11 cellular contexts compared by ENCODE assay signal in the genomic region with DNA sequence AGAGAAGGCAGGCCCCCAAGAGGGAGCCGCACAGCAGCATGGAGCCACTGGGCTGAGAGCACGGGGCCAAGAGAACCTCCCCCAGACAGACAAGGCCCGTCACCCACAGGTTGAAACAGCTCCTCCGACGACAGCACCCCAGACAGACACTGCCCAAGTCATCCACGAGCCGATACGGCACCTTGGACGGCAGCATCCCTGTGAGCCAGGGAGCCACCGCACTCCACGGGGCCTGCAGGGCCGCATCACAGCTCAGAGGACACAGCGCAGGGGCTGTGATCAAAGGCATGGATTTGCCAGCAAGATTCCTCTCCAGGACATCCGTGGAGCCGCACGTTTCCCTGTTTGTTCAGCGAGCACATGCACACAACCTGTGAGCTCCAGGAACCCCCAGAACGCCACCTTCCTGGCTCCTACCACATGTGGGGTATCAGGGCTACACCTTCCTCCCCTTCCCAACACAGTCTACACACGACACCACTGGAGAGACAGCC. TPM values are rescaled to one million over a fixed set of nuclear protein-coding genes. Genes with fewer than 3 reads are reported as not detected.
DNase-seq lines count a peak whose midpoint lies in the region; ATAC-seq, FAIRE-seq and TF ChIP-seq lines count a peak whose summit lies in the region.
"Had no signal": no experiment of that assay in that cellular context is flagged by ENCODE, and none has a peak within 500 bp of the region (broad histone marks: within the 10 kb centered on the region; RNA-seq: fewer than 3 reads in every experiment).

No MANE protein-coding gene starts in this region.

- H3K9me3 ChIP-seq in esophagus muscularis mucosa (no peaks in the 10 kb centered on the region), trophoblast cell (ENCODE audit: insufficient read depth, low read depth, low read length) (peaks cover 6% of the 10 kb centered on the region)

- peak; percentile 13 for DNase-seq in D721Med (ENCODE audit: insufficient read length, low spot score)
- DNase-seq in esophagus muscularis mucosa (ENCODE audit: extremely low spot score) = no peak
- no peak for DNase-seq in trophoblast cell
- DNase-seq in HCEC 1CT = no peak
- DNase-seq in RKO (ENCODE audit: low spot score) = no peak
- DNase-seq: activated CD4-positive, alpha-beta T cell treated with anti-CD3 and anti-CD28 coated beads for 48 hours; caudate nucleus; NCI-H187 treated with DMSO at 0.1 percent for 48 hours had no signal

- ATAC-seq in activated CD4-positive, CD25-positive, alpha-beta regulatory T cell treated with anti-CD3 and anti-CD28 coated beads, Interleukin-2, amount 50 U/mL, for 24 hours = no peak
- no peak for ATAC-seq in HG02938 (IDR thresholded peaks at IDR 0.05; ENCODE audit: unreplicated experiment)

- H3K9ac ChIP-seq in trophoblast cell (ENCODE audit: low read length) = no peak overlapping the region

- WGBS in esophagus muscularis mucosa = 80% methylated on average over 1 of the region's 19 CpGs
- no CpG with 5 or more reads among the region's 19 CpGs for WGBS in trophoblast cell (ENCODE audit: extremely low coverage, insufficient coverage, insufficient read length)

- H3K23ac ChIP-seq in trophoblast cell (ENCODE audit: low read length) = no peak overlapping the region

- no peak overlapping the region for H4K8ac ChIP-seq in trophoblast cell (ENCODE audit: low read depth, low read length)

- no peak overlapping the region for H4K91ac ChIP-seq in trophoblast cell (ENCODE audit: low read depth, low read length)

- no peak overlapping the region for H3K14ac ChIP-seq in trophoblast cell (ENCODE audit: low read length)

- H3K4me2 ChIP-seq in trophoblast cell (ENCODE audit: low read length) = no peak overlapping the region

- TF ChIP-seq EP300 in esophagus muscularis mucosa (IDR thresholded peaks at IDR 0.05) = no peak

- no peak for TF ChIP-seq CTCF in D721Med (IDR thresholded peaks at IDR 0.05; ENCODE audit: insufficient read depth, missing control alignments)
- no peak for TF ChIP-seq CTCF in VCaP (conservative IDR thresholded peaks at IDR 0.05)
- TF ChIP-seq CTCF in esophagus muscularis mucosa (IDR thresholded peaks at IDR 0.05) = no peak

- H3K4me1 ChIP-seq in esophagus muscularis mucosa = peaks cover 65 to 75% (median 68%) of the 10 kb centered on the region in 4 donors
- peaks cover 23 to 25% of the 10 kb centered on the region in 2 experiments for H3K4me1 ChIP-seq in trophoblast cell (ENCODE audit: control insufficient read depth in 1 of 2, insufficient read depth in 2 of 2, low read length in 2 of 2)

- no peak overlapping the region for H2AK5ac ChIP-seq in trophoblast cell (ENCODE audit: low read length)

- H3K79me2 ChIP-seq in trophoblast cell (ENCODE audit: control insufficient read depth, insufficient read depth, low read length, poor library complexity) = peaks cover 68% of the 10 kb centered on the region

- intact Hi-C loops in esophagus muscularis mucosa (cut with DNase I) = loop anchor here (5.0 kb wide), 1 partner anchor 38 kb away; no protein-coding TSS in a partner anchor

- H3K27ac ChIP-seq in VCaP (peak overlapping the region; percentile 97), esophagus muscularis mucosa (replicated peaks in 1 of 4) (peak overlapping the region in 3 of 4 donors; percentile 27 to 99 (median 91)), trophoblast cell (ENCODE audit: low read depth, low read length) (no peak overlapping the region)

- H3K4me3 ChIP-seq in esophagus muscularis mucosa = no peak overlapping the region
- H3K4me3 ChIP-seq in trophoblast cell (ENCODE audit: low read depth, low read length) = no peak overlapping the region

- H3K4ac ChIP-seq in trophoblast cell (ENCODE audit: low read depth, low read length) = peak overlapping the region; percentile 98

- no peak overlapping the region for H2BK12ac ChIP-seq in trophoblast cell (ENCODE audit: low read length)

- H3K27me3 ChIP-seq in esophagus muscularis mucosa (no peaks in the 10 kb centered on the region), trophoblast cell (ENCODE audit: insufficient read depth, low read length) (no peaks in the 10 kb centered on the region)

- H2BK120ac ChIP-seq in trophoblast cell (ENCODE audit: insufficient read depth, low read length, poor library complexity) = no peak overlapping the region

- peaks cover 25% of the 10 kb centered on the region for H3K79me1 ChIP-seq in trophoblast cell (ENCODE audit: low read length)

- no peak overlapping the region for H2BK5ac ChIP-seq in trophoblast cell (ENCODE audit: low read depth, low read length, poor library complexity)

- FAIRE-seq in D721Med (lab: Jason Lieb, UNC) = no peak

- H2AFZ ChIP-seq in trophoblast cell (ENCODE audit: insufficient read depth, low read length, poor library complexity) = no peak overlapping the region

- no peak for TF ChIP-seq POLR2A in esophagus muscularis mucosa (IDR thresholded peaks at IDR 0.05; ENCODE audit: low read depth)

- H4K12ac ChIP-seq in trophoblast cell (ENCODE audit: low read depth, low read length) = no peak overlapping the region

- no peak overlapping the region for H3K18ac ChIP-seq in trophoblast cell (ENCODE audit: low read length)

- H3K36me3 ChIP-seq in esophagus muscularis mucosa = peaks cover 6 to 17% (median 13%) of the 10 kb centered on the region in 4 donors
- peaks cover 17 to 27% of the 10 kb centered on the region in 2 experiments for H3K36me3 ChIP-seq in trophoblast cell (ENCODE audit: control insufficient read depth in 1 of 2, insufficient read depth in 2 of 2, low read length in 2 of 2)

RNA-seq across cellular contexts. Expression of a gene that starts 3.9 kb away (rescaled TPM):
- total RNA-seq in esophagus muscularis mucosa = 100 to 1,000 TPM; 110 to 245 (median 172) TPM
- 76.4 and 79.7 TPM in 2 replicates for polyA plus RNA-seq in trophoblast cell (2013)

RNA-seq across cellular contexts. Expression of a gene that starts 44.7 kb away (rescaled TPM):
- 10 to 100 TPM; 54.5 to 63.1 (median 59.8) TPM for total RNA-seq in esophagus muscularis mucosa
- polyA plus RNA-seq in trophoblast cell (2013) = 58.8 and 59.3 TPM in 2 replicates
